In genomic region chr3:41997702-41998551, GRCh38 we compare ENCODE assay signal across 10 cellular contexts. TPM values are rescaled to one million over a fixed set of nuclear protein-coding genes. Genes with fewer than 3 reads are reported as not detected.
DNase-seq lines count a peak whose midpoint lies in the region; ATAC-seq and TF ChIP-seq lines count a peak whose summit lies in the region.
"Had no signal": no experiment of that assay in that cellular context is flagged by ENCODE, and none has a peak within 500 bp of the region (broad histone marks: within the 10 kb centered on the region; RNA-seq: fewer than 3 reads in every experiment).

No MANE protein-coding gene starts in this region.

- in situ Hi-C loops in GM23248 (cut with MboI), result no loop called here

- H3F3A ChIP-seq in GM23248 (ENCODE audit: insufficient read depth), result no peaks in the 10 kb centered on the region

- H3K27me3 ChIP-seq in GM23248 (replicated peaks; ENCODE audit: insufficient read depth) (no peaks in the 10 kb centered on the region), heart right ventricle (no peaks in the 10 kb centered on the region), sigmoid colon (no peaks in the 10 kb centered on the region)

- peak in 7 of 8 donors; percentile 41 to 73 (median 58) for ATAC-seq in heart right ventricle
- no peak for ATAC-seq in HG02678 (IDR thresholded peaks at IDR 0.05; ENCODE audit: unreplicated experiment)
- ATAC-seq: stimulated activated effector memory CD8-positive, alpha-beta T cell treated with anti-CD3 and anti-CD28 coated beads, Interleukin-12 subunit alpha, Interleukin-12 subunit beta, amount 100 ng/mL, for 72 hours had no signal

- no peak for DNase-seq in GM23248
- no peak for DNase-seq in heart right ventricle
- DNase-seq in sigmoid colon, result no peak
- DNase-seq in NCI-H1694 treated with DMSO at 0.1 percent for 48 hours (lab: John Stamatoyannopoulos, UW), result no peak
- DNase-seq in GM20000 (ENCODE audit: low spot score), result no peak
- no peak for DNase-seq in SIG-M5 (lab: John Stamatoyannopoulos, UW)
- DNase-seq: activated CD4-positive, CD25-positive, alpha-beta regulatory T cell treated with anti-CD3 and anti-CD28 coated beads, Interleukin-2, amount 50 U/mL, for 72 hours had no signal

- no peaks in the 10 kb centered on the region for H4K20me1 ChIP-seq in GM23248 (ENCODE audit: insufficient read depth)

- no peak overlapping the region for H3K4me2 ChIP-seq in GM23248 (ENCODE audit: unreplicated experiment)

- H3K4me3 ChIP-seq in GM23248 (no peak overlapping the region), heart right ventricle (no peak overlapping the region), sigmoid colon (no peak overlapping the region)

- 40 to 43% methylated on average over 6 of the region's 6 CpGs for WGBS in GM23248 (ENCODE audit: low coverage in 1 of 2, low lambda C conversion rate in 2 of 2, missing lambda C conversion rate in 2 of 2), 2 experiments
- WGBS in heart right ventricle, 2 donors, result 17 to 21% methylated on average over 6 of the region's 6 CpGs
- 66 to 84% methylated on average over 6 of the region's 6 CpGs for WGBS in sigmoid colon, 2 donors

- TF ChIP-seq CTCF in heart right ventricle (IDR thresholded peaks at IDR 0.05) (peak; percentile 30 to 63 (median 47)), sigmoid colon (IDR thresholded peaks at IDR 0.05) (peak in 2 of 4 experiments; percentile 21 to 29), GM20000 (IDR thresholded peaks at IDR 0.05; ENCODE audit: extremely low read depth, missing control alignments) (no peak)

- H2AFZ ChIP-seq in GM23248, result peak overlapping the region; percentile 69; the same call in 1 of the 2 replicates

- H3K9me2 ChIP-seq in GM23248 (ENCODE audit: insufficient read depth), result no peaks in the 10 kb centered on the region

- TF ChIP-seq POLR2A in sigmoid colon (IDR thresholded peaks at IDR 0.05), result no peak

- no peak for TF ChIP-seq EP300 in sigmoid colon (IDR thresholded peaks at IDR 0.05)

- intact Hi-C loops in heart right ventricle (cut with DNase I), result loop anchor here in 4 of 10 donors (5.0 to 10.0 kb wide), 3 partner anchors 83 to 104 kb away; no protein-coding TSS in a partner anchor
- intact Hi-C loops in sigmoid colon (cut with DNase I), result no loop called here

- H3K4me1 ChIP-seq in GM23248 (ENCODE audit: insufficient read depth) (no peaks in the 10 kb centered on the region), heart right ventricle (peaks cover 0 to 17% (median 12%) of the 10 kb centered on the region in 9 donors), sigmoid colon (peaks cover 0 to 13% (median 6%) of the 10 kb centered on the region in 4 donors)

- H3K27ac ChIP-seq in GM23248 (no peak overlapping the region), angular gyrus (ENCODE audit: low read depth, low read length) (peak overlapping the region; percentile 26), heart right ventricle (peak overlapping the region in 2 of 10 donors; percentile 2 to 50), sigmoid colon (peak overlapping the region in 3 of 4 donors; percentile 9 to 55 (median 27))

- H3K36me3 ChIP-seq in GM23248 (ENCODE audit: low read depth) (no peaks in the 10 kb centered on the region), heart right ventricle (no peaks in the 10 kb centered on the region), sigmoid colon (no peaks in the 10 kb centered on the region)

- no peak overlapping the region for H3K9ac ChIP-seq in GM23248

- H3K9me3 ChIP-seq in GM23248 (ENCODE audit: low read depth) (no peaks in the 10 kb centered on the region), heart right ventricle (peaks cover 0 to 8% (median 0%) of the 10 kb centered on the region in 11 donors), sigmoid colon (no peaks in the 10 kb centered on the region)

- no peaks in the 10 kb centered on the region for H3K79me2 ChIP-seq in GM23248 (ENCODE audit: insufficient read depth)

RNA-seq across cellular contexts. Expression of gene ULK4, which starts 36.0 kb away (rescaled TPM):
- total RNA-seq in GM23248 (2014; rRNA removed; shearing (Covaris generic)), result 7.1 and 20.3 TPM in 2 replicates
- polyA plus RNA-seq in GM23248 (2016; fragmentation: Nextera tagmentation; extraction: Ambion mirVana) (3.5 and 3.6 TPM in 2 replicates), heart right ventricle (1 to 10 TPM; 1.4 to 1.8 TPM), sigmoid colon (1 to 10 TPM; 2.1 to 3.9 (median 2.4) TPM)
- total RNA-seq in heart right ventricle (10 to 100 TPM in 1 of 10 donors, 1 to 10 TPM in 9; 1.8 to 11.4 (median 2.9) TPM), sigmoid colon (10 to 100 TPM in 3 of 4 donors, 1 to 10 TPM in 1; 8.9 to 18.6 (median 16.6) TPM)
